Comparison of ENCODE assay signal across 21 cellular contexts in the genomic region with DNA sequence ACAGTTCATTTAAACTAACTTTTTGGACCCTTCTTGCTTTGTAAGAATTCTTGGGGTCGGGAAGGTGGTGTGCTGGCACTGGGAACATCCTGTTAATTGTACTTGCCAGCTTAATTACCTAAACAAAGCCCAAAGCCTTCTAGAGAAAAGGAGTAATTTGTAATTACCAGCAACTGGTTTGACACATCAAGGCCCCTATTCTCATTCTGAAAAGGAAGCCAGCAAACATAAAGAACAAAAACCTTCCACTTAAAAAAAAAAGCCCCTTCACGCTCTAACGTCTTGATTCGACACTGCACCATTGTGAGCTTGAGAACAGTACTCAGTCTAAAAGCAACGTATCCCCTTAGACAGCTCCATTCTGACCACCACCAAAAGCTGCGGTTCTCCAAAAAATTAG.
"Had no signal": no experiment of that assay in that cellular context is flagged by ENCODE, and none has a peak within 500 bp of the region (broad histone marks: within the 10 kb centered on the region; RNA-seq: fewer than 3 reads in every experiment).

No MANE protein-coding gene starts in this region.

- H3K27me3 ChIP-seq: foreskin keratinocyte, vagina had no signal

- DNase-seq: activated CD4-positive, alpha-beta memory T cell treated with anti-CD3 and anti-CD28 coated beads, Interleukin-2, amount 10 ng/mL, durations not matched to agents 7 days and 5 days; activated CD4-positive, alpha-beta T cell treated with anti-CD3 and anti-CD28 coated beads, Interleukin-2, amount 10 ng/mL, durations not matched to agents 24 days and 14 days; activated CD4-positive, CD25-positive, alpha-beta regulatory T cell; activated naive CD8-positive, alpha-beta T cell treated with anti-CD3 and anti-CD28 coated beads for 36 hours; central memory CD4-positive, alpha-beta T cell; dermis blood vessel endothelial cell; effector CD8-positive, alpha-beta T cell; foreskin keratinocyte; kidney; lower lobe of right lung; mesendoderm; mucosa of descending colon; stimulated activated CD4-positive, alpha-beta T cell treated with anti-CD3 and anti-CD28 coated beads, Interleukin-2, amount 100 ng/mL, for 48 hours; stimulated activated CD8-positive, alpha-beta memory T cell treated with anti-CD3 and anti-CD28 coated beads, Interleukin-4, amount 100 ng/mL, for 48 hours; stimulated activated naive B cell treated with anti-CD40 and anti-IgM and Interleukin-4, amounts not matched to agents 10 μg/mL and 1 μg/mL and 100 μg/mL, for 72 hours; T-helper 17 cell had no signal

- H3K9me3 ChIP-seq: thoracic aorta, vagina had no signal

- H3K36me3 ChIP-seq: lower lobe of right lung, thoracic aorta, vagina had no signal

- H3K4me1 Mint-ChIP-seq: activated CD4-positive, alpha-beta memory T cell treated with anti-CD3 and anti-CD28 coated beads, Interleukin-2, amount 10 ng/mL, durations not matched to agents 7 days and 5 days; activated T-helper 17 cell treated with anti-CD3 and anti-CD28 coated beads, Interleukin-2, amount 50 U/mL, for 72 hours; stimulated activated naive B cell treated with anti-CD40 and anti-IgM and Interleukin-4, amounts not matched to agents 10 μg/mL and 1 μg/mL and 100 μg/mL, for 72 hours; T-helper 17 cell had no signal

- H3K4me3 Mint-ChIP-seq: activated CD4-positive, alpha-beta memory T cell treated with anti-CD3 and anti-CD28 coated beads, Interleukin-2, amount 10 ng/mL, durations not matched to agents 7 days and 5 days; activated CD4-positive, alpha-beta T cell treated with anti-CD3 and anti-CD28 coated beads, Interleukin-2, amount 10 ng/mL, durations not matched to agents 24 days and 14 days; activated naive CD8-positive, alpha-beta T cell treated with anti-CD3 and anti-CD28 coated beads for 36 hours; activated T-helper 17 cell treated with anti-CD3 and anti-CD28 coated beads, Interleukin-2, amount 50 U/mL, for 72 hours; stimulated activated naive B cell treated with anti-CD40 and anti-IgM and Interleukin-4, amounts not matched to agents 10 μg/mL and 1 μg/mL and 100 μg/mL, for 72 hours; T-helper 17 cell; type B pancreatic cell had no signal

- H3K9me3 Mint-ChIP-seq: activated naive CD8-positive, alpha-beta T cell treated with anti-CD3 and anti-CD28 coated beads for 36 hours; activated T-helper 17 cell treated with anti-CD3 and anti-CD28 coated beads, Interleukin-2, amount 50 U/mL, for 72 hours; stimulated activated naive B cell treated with anti-CD40 and anti-IgM and Interleukin-4, amounts not matched to agents 10 μg/mL and 1 μg/mL and 100 μg/mL, for 72 hours; type B pancreatic cell had no signal

- H3K4me1 ChIP-seq: foreskin keratinocyte, lower lobe of right lung, vagina had no signal

- H3K27me3 Mint-ChIP-seq: activated CD4-positive, alpha-beta memory T cell treated with anti-CD3 and anti-CD28 coated beads, Interleukin-2, amount 10 ng/mL, durations not matched to agents 7 days and 5 days; activated CD4-positive, alpha-beta T cell treated with anti-CD3 and anti-CD28 coated beads, Interleukin-2, amount 10 ng/mL, durations not matched to agents 24 days and 14 days; activated naive CD8-positive, alpha-beta T cell treated with anti-CD3 and anti-CD28 coated beads for 36 hours; activated T-helper 17 cell treated with anti-CD3 and anti-CD28 coated beads, Interleukin-2, amount 50 U/mL, for 72 hours; T-helper 17 cell had no signal

- H3K36me3 Mint-ChIP-seq: activated naive CD8-positive, alpha-beta T cell treated with anti-CD3 and anti-CD28 coated beads for 36 hours; stimulated activated naive B cell treated with anti-CD40 and anti-IgM and Interleukin-4, amounts not matched to agents 10 μg/mL and 1 μg/mL and 100 μg/mL, for 72 hours; type B pancreatic cell had no signal

- H3K27ac Mint-ChIP-seq: activated CD4-positive, alpha-beta memory T cell treated with anti-CD3 and anti-CD28 coated beads, Interleukin-2, amount 10 ng/mL, durations not matched to agents 7 days and 5 days; activated CD4-positive, alpha-beta T cell treated with anti-CD3 and anti-CD28 coated beads, Interleukin-2, amount 10 ng/mL, durations not matched to agents 24 days and 14 days; activated naive CD8-positive, alpha-beta T cell treated with anti-CD3 and anti-CD28 coated beads for 36 hours; activated T-helper 17 cell treated with anti-CD3 and anti-CD28 coated beads, Interleukin-2, amount 50 U/mL, for 72 hours; progenitor cell of endocrine pancreas; stimulated activated naive B cell treated with anti-CD40 and anti-IgM and Interleukin-4, amounts not matched to agents 10 μg/mL and 1 μg/mL and 100 μg/mL, for 72 hours; T-helper 17 cell; type B pancreatic cell had no signal

- H3K4me3 ChIP-seq: lower lobe of right lung, mucosa of descending colon, thoracic aorta, vagina had no signal

- H3K27ac ChIP-seq: foreskin keratinocyte, lower lobe of right lung, thoracic aorta, vagina had no signal
